1 cellular context compared by ENCODE assay signal in the genomic region with DNA sequence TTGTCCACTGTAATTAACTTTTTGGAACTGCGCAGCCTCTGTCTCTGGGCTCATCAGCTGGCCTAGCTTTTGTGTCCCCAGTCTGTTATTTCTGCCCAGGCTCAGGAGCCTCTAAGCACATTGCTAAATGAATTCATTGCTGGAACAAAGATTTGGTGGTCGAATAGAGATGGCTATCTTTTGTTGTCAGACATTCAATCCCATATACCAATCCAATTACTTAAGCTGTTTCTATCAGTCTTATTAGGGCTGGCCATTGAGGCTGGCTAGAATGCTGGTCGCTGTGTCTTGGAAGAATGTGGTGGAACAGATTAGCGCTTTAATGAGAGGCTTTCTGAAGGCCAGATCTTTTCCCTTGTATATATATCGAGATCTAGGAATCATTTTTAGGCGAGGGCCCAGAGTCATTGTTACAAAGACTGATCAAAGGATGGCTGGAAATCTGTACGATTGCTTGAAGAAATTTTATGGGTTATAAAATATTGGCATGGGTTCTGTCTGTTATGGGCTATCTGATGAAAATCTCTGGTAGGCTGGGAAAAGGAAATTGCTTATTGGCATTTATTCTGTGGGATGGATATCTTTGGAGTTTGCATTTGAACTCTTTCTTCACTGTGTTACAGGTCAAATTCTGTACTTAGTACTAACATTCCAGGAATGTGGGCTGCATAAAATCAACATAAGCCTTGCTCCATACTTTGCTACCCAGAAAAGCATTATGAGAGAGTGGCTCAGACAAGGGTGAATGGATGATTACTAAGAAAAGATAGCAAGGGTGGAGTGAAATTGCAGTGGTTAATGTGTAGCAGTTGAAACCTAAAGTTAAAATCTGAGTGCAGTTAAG.
TF ChIP-seq lines count a peak whose summit lies in the region.

No MANE protein-coding gene starts in this region.

TF ChIP-seq in HepG2, 621 proteins besides CTCF, POLR2A, EP300 and RAD21 (continued from another document and continues in another):
- TF ChIP-seq, protein P1, sequence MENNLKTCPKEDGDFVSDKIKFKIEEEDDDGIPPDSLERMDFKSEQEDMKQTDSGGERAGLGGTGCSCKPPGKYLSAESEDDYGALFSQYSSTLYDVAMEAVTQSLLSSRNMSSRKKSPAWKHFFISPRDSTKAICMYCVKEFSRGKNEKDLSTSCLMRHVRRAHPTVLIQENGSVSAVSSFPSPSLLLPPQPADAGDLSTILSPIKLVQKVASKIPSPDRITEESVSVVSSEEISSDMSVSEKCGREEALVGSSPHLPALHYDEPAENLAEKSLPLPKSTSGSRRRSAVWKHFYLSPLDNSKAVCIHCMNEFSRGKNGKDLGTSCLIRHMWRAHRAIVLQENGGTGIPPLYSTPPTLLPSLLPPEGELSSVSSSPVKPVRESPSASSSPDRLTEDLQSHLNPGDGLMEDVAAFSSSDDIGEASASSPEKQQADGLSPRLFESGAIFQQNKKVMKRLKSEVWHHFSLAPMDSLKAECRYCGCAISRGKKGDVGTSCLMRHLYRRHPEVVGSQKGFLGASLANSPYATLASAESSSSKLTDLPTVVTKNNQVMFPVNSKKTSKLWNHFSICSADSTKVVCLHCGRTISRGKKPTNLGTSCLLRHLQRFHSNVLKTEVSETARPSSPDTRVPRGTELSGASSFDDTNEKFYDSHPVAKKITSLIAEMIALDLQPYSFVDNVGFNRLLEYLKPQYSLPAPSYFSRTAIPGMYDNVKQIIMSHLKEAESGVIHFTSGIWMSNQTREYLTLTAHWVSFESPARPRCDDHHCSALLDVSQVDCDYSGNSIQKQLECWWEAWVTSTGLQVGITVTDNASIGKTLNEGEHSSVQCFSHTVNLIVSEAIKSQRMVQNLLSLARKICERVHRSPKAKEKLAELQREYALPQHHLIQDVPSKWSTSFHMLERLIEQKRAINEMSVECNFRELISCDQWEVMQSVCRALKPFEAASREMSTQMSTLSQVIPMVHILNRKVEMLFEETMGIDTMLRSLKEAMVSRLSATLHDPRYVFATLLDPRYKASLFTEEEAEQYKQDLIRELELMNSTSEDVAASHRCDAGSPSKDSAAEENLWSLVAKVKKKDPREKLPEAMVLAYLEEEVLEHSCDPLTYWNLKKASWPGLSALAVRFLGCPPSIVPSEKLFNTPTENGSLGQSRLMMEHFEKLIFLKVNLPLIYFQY (CRISPR knock-in tag; IDR thresholded peaks at IDR 0.05; ENCODE audit: borderline replicate concordance): peak; percentile 79; the same call in 1 of the 2 replicates
- TF ChIP-seq, protein P2, sequence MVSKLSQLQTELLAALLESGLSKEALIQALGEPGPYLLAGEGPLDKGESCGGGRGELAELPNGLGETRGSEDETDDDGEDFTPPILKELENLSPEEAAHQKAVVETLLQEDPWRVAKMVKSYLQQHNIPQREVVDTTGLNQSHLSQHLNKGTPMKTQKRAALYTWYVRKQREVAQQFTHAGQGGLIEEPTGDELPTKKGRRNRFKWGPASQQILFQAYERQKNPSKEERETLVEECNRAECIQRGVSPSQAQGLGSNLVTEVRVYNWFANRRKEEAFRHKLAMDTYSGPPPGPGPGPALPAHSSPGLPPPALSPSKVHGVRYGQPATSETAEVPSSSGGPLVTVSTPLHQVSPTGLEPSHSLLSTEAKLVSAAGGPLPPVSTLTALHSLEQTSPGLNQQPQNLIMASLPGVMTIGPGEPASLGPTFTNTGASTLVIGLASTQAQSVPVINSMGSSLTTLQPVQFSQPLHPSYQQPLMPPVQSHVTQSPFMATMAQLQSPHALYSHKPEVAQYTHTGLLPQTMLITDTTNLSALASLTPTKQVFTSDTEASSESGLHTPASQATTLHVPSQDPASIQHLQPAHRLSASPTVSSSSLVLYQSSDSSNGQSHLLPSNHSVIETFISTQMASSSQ (IDR thresholded peaks at IDR 0.05; ENCODE audit: low read depth): peak; percentile 88
- TF ChIP-seq, protein P2 (CRISPR knock-in tag; IDR thresholded peaks at IDR 0.05; ENCODE audit: borderline replicate concordance): peak; percentile 93
- peak; percentile 95 for TF ChIP-seq FOXJ3 (CRISPR knock-in tag; IDR thresholded peaks at IDR 0.05; ENCODE audit: borderline replicate concordance)
- TF ChIP-seq, protein P3, sequence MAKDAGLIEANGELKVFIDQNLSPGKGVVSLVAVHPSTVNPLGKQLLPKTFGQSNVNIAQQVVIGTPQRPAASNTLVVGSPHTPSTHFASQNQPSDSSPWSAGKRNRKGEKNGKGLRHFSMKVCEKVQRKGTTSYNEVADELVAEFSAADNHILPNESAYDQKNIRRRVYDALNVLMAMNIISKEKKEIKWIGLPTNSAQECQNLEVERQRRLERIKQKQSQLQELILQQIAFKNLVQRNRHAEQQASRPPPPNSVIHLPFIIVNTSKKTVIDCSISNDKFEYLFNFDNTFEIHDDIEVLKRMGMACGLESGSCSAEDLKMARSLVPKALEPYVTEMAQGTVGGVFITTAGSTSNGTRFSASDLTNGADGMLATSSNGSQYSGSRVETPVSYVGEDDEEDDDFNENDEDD (CRISPR knock-in tag; IDR thresholded peaks at IDR 0.05; ENCODE audit: borderline replicate concordance): peak; percentile 61; the same call in 1 of the 2 replicates
- TF ChIP-seq ZNF644 (CRISPR knock-in tag; IDR thresholded peaks at IDR 0.05; ENCODE audit: low read depth): peak; percentile 95
- no peak for TF ChIP-seq CCAR2 (optimal IDR thresholded peaks at IDR 0.05; ENCODE audit: low read depth, low read length)
- TF ChIP-seq ZC3H4 (CRISPR knock-in tag; IDR thresholded peaks at IDR 0.05; ENCODE audit: borderline replicate concordance): no peak
- TF ChIP-seq ARHGAP35 (CRISPR knock-in tag; IDR thresholded peaks at IDR 0.05; ENCODE audit: borderline replicate concordance): no peak
- no peak for TF ChIP-seq SNAI1 (CRISPR knock-in tag; IDR thresholded peaks at IDR 0.05; ENCODE audit: borderline replicate concordance)
- TF ChIP-seq, protein P4, sequence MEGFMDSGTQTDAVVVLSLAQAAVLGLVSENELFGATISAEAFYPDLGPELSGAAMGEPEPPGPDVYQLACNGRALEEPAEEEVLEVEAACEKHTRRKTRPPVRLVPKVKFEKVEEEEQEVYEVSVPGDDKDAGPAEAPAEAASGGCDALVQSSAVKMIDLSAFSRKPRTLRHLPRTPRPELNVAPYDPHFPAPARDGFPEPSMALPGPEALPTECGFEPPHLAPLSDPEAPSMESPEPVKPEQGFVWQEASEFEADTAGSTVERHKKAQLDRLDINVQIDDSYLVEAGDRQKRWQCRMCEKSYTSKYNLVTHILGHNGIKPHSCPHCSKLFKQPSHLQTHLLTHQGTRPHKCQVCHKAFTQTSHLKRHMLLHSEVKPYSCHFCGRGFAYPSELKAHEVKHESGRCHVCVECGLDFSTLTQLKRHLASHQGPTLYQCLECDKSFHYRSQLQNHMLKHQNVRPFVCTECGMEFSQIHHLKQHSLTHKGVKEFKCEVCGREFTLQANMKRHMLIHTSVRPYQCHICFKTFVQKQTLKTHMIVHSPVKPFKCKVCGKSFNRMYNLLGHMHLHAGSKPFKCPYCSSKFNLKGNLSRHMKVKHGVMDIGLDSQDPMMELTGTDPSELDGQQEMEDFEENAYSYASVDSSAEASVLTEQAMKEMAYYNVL (CRISPR knock-in tag; IDR thresholded peaks at IDR 0.05; ENCODE audit: borderline replicate concordance): peak; percentile 98
- TF ChIP-seq ZNF570 (CRISPR knock-in tag; IDR thresholded peaks at IDR 0.05; ENCODE audit: borderline replicate concordance): no peak
- TF ChIP-seq, protein P5, sequence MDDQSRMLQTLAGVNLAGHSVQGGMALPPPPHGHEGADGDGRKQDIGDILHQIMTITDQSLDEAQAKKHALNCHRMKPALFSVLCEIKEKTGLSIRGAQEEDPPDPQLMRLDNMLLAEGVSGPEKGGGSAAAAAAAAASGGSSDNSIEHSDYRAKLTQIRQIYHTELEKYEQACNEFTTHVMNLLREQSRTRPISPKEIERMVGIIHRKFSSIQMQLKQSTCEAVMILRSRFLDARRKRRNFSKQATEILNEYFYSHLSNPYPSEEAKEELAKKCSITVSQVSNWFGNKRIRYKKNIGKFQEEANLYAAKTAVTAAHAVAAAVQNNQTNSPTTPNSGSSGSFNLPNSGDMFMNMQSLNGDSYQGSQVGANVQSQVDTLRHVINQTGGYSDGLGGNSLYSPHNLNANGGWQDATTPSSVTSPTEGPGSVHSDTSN (CRISPR knock-in tag; IDR thresholded peaks at IDR 0.05; ENCODE audit: borderline replicate concordance): no peak
- no peak for TF ChIP-seq ZNF326 (CRISPR knock-in tag; IDR thresholded peaks at IDR 0.05; ENCODE audit: borderline replicate concordance)
- TF ChIP-seq SMARCE1 (IDR thresholded peaks at IDR 0.05; ENCODE audit: borderline replicate concordance): peak; percentile 60; the same call in 1 of the 2 replicates
- no peak; the same call in 1 of the 2 replicates for TF ChIP-seq ZNF878 (CRISPR knock-in tag; IDR thresholded peaks at IDR 0.05)
- TF ChIP-seq ZFP62 (CRISPR knock-in tag; IDR thresholded peaks at IDR 0.05): no peak
- TF ChIP-seq, protein P6, sequence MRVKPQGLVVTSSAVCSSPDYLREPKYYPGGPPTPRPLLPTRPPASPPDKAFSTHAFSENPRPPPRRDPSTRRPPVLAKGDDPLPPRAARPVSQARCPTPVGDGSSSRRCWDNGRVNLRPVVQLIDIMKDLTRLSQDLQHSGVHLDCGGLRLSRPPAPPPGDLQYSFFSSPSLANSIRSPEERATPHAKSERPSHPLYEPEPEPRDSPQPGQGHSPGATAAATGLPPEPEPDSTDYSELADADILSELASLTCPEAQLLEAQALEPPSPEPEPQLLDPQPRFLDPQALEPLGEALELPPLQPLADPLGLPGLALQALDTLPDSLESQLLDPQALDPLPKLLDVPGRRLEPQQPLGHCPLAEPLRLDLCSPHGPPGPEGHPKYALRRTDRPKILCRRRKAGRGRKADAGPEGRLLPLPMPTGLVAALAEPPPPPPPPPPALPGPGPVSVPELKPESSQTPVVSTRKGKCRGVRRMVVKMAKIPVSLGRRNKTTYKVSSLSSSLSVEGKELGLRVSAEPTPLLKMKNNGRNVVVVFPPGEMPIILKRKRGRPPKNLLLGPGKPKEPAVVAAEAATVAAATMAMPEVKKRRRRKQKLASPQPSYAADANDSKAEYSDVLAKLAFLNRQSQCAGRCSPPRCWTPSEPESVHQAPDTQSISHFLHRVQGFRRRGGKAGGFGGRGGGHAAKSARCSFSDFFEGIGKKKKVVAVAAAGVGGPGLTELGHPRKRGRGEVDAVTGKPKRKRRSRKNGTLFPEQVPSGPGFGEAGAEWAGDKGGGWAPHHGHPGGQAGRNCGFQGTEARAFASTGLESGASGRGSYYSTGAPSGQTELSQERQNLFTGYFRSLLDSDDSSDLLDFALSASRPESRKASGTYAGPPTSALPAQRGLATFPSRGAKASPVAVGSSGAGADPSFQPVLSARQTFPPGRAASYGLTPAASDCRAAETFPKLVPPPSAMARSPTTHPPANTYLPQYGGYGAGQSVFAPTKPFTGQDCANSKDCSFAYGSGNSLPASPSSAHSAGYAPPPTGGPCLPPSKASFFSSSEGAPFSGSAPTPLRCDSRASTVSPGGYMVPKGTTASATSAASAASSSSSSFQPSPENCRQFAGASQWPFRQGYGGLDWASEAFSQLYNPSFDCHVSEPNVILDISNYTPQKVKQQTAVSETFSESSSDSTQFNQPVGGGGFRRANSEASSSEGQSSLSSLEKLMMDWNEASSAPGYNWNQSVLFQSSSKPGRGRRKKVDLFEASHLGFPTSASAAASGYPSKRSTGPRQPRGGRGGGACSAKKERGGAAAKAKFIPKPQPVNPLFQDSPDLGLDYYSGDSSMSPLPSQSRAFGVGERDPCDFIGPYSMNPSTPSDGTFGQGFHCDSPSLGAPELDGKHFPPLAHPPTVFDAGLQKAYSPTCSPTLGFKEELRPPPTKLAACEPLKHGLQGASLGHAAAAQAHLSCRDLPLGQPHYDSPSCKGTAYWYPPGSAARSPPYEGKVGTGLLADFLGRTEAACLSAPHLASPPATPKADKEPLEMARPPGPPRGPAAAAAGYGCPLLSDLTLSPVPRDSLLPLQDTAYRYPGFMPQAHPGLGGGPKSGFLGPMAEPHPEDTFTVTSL (CRISPR knock-in tag; IDR thresholded peaks at IDR 0.05; ENCODE audit: borderline replicate concordance): peak; percentile 98
- TF ChIP-seq NCOA5 (CRISPR knock-in tag; IDR thresholded peaks at IDR 0.05): no peak
- no peak for TF ChIP-seq ZNF776 (CRISPR knock-in tag; IDR thresholded peaks at IDR 0.05)
- no peak for TF ChIP-seq ZNF660 (CRISPR knock-in tag; IDR thresholded peaks at IDR 0.05; ENCODE audit: borderline replicate concordance, low read depth)
- TF ChIP-seq SALL1 (CRISPR knock-in tag; IDR thresholded peaks at IDR 0.05): peak; percentile 84; the same call in 1 of the 2 replicates
- TF ChIP-seq, protein P7, sequence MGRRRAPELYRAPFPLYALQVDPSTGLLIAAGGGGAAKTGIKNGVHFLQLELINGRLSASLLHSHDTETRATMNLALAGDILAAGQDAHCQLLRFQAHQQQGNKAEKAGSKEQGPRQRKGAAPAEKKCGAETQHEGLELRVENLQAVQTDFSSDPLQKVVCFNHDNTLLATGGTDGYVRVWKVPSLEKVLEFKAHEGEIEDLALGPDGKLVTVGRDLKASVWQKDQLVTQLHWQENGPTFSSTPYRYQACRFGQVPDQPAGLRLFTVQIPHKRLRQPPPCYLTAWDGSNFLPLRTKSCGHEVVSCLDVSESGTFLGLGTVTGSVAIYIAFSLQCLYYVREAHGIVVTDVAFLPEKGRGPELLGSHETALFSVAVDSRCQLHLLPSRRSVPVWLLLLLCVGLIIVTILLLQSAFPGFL (CRISPR knock-in tag; IDR thresholded peaks at IDR 0.05): no peak
- peak; percentile 94 for TF ChIP-seq ASH2L (IDR thresholded peaks at IDR 0.05; ENCODE audit: insufficient read length, low read depth, low read length)
- TF ChIP-seq HNRNPL (IDR thresholded peaks at IDR 0.05; ENCODE audit: low read depth, low read length): no peak
- TF ChIP-seq NR2F6 (IDR thresholded peaks at IDR 0.05): peak; percentile 97
- TF ChIP-seq NR2F6 (CRISPR knock-in tag; IDR thresholded peaks at IDR 0.05): peak; percentile 98
- TF ChIP-seq ZNF484 (CRISPR knock-in tag; IDR thresholded peaks at IDR 0.05; ENCODE audit: borderline replicate concordance, low read depth): no peak
- TF ChIP-seq SP4 (CRISPR knock-in tag; IDR thresholded peaks at IDR 0.05): no peak
- TF ChIP-seq EHMT2 (IDR thresholded peaks at IDR 0.05; ENCODE audit: borderline replicate concordance, low read depth, low read length): peak; percentile 61
- no peak for TF ChIP-seq ZNF296 (CRISPR knock-in tag; conservative IDR thresholded peaks at IDR 0.05)
- TF ChIP-seq ZNF557 (CRISPR knock-in tag; IDR thresholded peaks at IDR 0.05): 0 out of 2 replicates have a peak, but pooled peaks have one; percentile 42
- no peak for TF ChIP-seq ZFP36 (IDR thresholded peaks at IDR 0.05; ENCODE audit: borderline replicate concordance, low read depth, low read length, partially characterized antibody)
- TF ChIP-seq, protein P8, sequence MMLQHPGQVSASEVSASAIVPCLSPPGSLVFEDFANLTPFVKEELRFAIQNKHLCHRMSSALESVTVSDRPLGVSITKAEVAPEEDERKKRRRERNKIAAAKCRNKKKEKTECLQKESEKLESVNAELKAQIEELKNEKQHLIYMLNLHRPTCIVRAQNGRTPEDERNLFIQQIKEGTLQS (CRISPR knock-in tag; IDR thresholded peaks at IDR 0.05): peak; percentile 72; the same call in 1 of the 2 replicates
